ENCODE assay signal across 8 cellular contexts in genomic region chr9:92954078-92954861, GRCh38. TPM values are rescaled to one million over a fixed set of nuclear protein-coding genes. Genes with fewer than 3 reads are reported as not detected.
DNase-seq lines count a peak whose midpoint lies in the region; ATAC-seq, FAIRE-seq and TF ChIP-seq lines count a peak whose summit lies in the region.

No MANE protein-coding gene starts in this region.

- no peak for TF ChIP-seq EP300 in K562 (IDR thresholded peaks at IDR 0.05; ENCODE audit: low read length)

- no peak overlapping the region for H3K27ac ChIP-seq in K562 (ENCODE audit: extremely low read depth, low read depth, low read length)
- peak overlapping the region; percentile 57 for H3K27ac ChIP-seq in neutrophil

- H4K20me1 ChIP-seq in K562 (replicated peaks; ENCODE audit: control insufficient read depth, insufficient read depth, low read length): no peaks in the 10 kb centered on the region

- no peak for TF ChIP-seq POLR2A in K562 (conservative IDR thresholded peaks at IDR 0.05)

- POLR2A ChIA-PET in K562 (lab: Yijun Ruan, JAX): interaction anchor here (0.5 to 1.3 kb wide), 3 partner anchors 10 to 405 kb away, joined by 3 to 5 read pairs (median 3); no protein-coding TSS in a partner anchor

- CTCF ChIA-PET in K562 (lab: Yijun Ruan, JAX; ENCODE audit: low intra/inter-chr PET ratio): no interaction called here

- H3K4me3 ChIP-seq in K562 (no peak overlapping the region), neutrophil (ENCODE audit: low read depth in 1 of 2, low read length in 1 of 2) (peak overlapping the region in 1 of 2 experiments; percentile 15)

- H2AFZ ChIP-seq in K562 (ENCODE audit: low read depth, low read length): no peak overlapping the region

- H3K27me3 ChIP-seq in K562 (ENCODE audit: control insufficient read depth in 2 of 2, insufficient read depth in 2 of 2, low read length in 2 of 2) (peaks cover 28 to 32% of the 10 kb centered on the region in 2 experiments), neutrophil (peaks cover 14% of the 10 kb centered on the region)

- TF ChIP-seq CTCF in K562 (IDR thresholded peaks at IDR 0.05 in 2 of 3, conservative IDR thresholded peaks at IDR 0.05 in 1 of 3; ENCODE audit: insufficient read depth in 2 of 3, low read depth in 1 of 3, low read length in 3 of 3) (no peak), neutrophil (IDR thresholded peaks at IDR 0.05) (no peak)

- 16% methylated on average over 10 of the region's 10 CpGs for WGBS in K562 (ENCODE audit: insufficient coverage, low coverage, missing lambda C conversion rate)

- TF ChIP-seq RAD21 in K562 (CRISPR knock-in tag; conservative IDR thresholded peaks at IDR 0.05 in 1 of 2, IDR thresholded peaks at IDR 0.05 in 1 of 2): no peak

- H3K9ac ChIP-seq in K562 (ENCODE audit: insufficient read depth in 1 of 2, low read depth in 2 of 2, low read length in 2 of 2): no peak overlapping the region

- no peaks in the 10 kb centered on the region for H3K9me1 ChIP-seq in K562 (ENCODE audit: control insufficient read depth, insufficient read depth, low read length)

- intact Hi-C loops in K562 (cut with micrococcal nuclease) (no loop called here), posterior vena cava (cut with DNase I) (no loop called here)

- H3K36me3 ChIP-seq in K562 (ENCODE audit: control insufficient read depth, insufficient read depth, low read length) (no peaks in the 10 kb centered on the region), neutrophil (no peaks in the 10 kb centered on the region)

- DNase-seq in COR-L47 (lab: John Stamatoyannopoulos, UW) (peak; percentile 66), T-helper 2 cell (peak in 4 of 5 experiments; percentile 60 to 95 (median 84)), K562 (ENCODE audit: extremely low read depth in 1 of 4, low spot score in 3 of 4) (no peak), GM19240 (ENCODE audit: insufficient read length, low spot score) (no peak), posterior vena cava (ENCODE audit: low spot score) (no peak), NOMO-1 (lab: John Stamatoyannopoulos, UW; ENCODE audit: unreplicated experiment in 2 of 2) (no peak)

- in situ Hi-C loops in K562 (cut with MboI): no loop called here

- no peak overlapping the region for H3K4me2 ChIP-seq in K562 (ENCODE audit: insufficient read depth, low read length)

- no TSS peak for BruUV-seq in K562 (replicated peaks; lab: Mats Ljungman, UMichigan)

- H3K79me2 ChIP-seq in K562 (ENCODE audit: control insufficient read depth, insufficient read depth, low read length): no peaks in the 10 kb centered on the region

- H3K4me1 ChIP-seq in K562 (replicated peaks in 1 of 2; ENCODE audit: control insufficient read depth in 2 of 2, insufficient read depth in 2 of 2, low read length in 2 of 2) (no peaks in the 10 kb centered on the region), neutrophil (ENCODE audit: control insufficient read depth in 1 of 2, insufficient read depth in 1 of 2, low read depth in 1 of 2, low read length in 1 of 2) (peaks cover 24 to 29% of the 10 kb centered on the region in 2 experiments)

- no peak for FAIRE-seq in K562 (lab: Jason Lieb, UNC)

- ATAC-seq in HG03139 (IDR thresholded peaks at IDR 0.05; ENCODE audit: unreplicated experiment) (peak; percentile 57), K562 (no peak)

- H3K9me3 ChIP-seq in K562 (replicated peaks; ENCODE audit: control insufficient read depth, insufficient read depth, low read depth, low read length) (no peaks in the 10 kb centered on the region), neutrophil (no peaks in the 10 kb centered on the region)

TF ChIP-seq in K562, 482 proteins besides CTCF, POLR2A, EP300 and RAD21:
- TF ChIP-seq, protein P1, sequence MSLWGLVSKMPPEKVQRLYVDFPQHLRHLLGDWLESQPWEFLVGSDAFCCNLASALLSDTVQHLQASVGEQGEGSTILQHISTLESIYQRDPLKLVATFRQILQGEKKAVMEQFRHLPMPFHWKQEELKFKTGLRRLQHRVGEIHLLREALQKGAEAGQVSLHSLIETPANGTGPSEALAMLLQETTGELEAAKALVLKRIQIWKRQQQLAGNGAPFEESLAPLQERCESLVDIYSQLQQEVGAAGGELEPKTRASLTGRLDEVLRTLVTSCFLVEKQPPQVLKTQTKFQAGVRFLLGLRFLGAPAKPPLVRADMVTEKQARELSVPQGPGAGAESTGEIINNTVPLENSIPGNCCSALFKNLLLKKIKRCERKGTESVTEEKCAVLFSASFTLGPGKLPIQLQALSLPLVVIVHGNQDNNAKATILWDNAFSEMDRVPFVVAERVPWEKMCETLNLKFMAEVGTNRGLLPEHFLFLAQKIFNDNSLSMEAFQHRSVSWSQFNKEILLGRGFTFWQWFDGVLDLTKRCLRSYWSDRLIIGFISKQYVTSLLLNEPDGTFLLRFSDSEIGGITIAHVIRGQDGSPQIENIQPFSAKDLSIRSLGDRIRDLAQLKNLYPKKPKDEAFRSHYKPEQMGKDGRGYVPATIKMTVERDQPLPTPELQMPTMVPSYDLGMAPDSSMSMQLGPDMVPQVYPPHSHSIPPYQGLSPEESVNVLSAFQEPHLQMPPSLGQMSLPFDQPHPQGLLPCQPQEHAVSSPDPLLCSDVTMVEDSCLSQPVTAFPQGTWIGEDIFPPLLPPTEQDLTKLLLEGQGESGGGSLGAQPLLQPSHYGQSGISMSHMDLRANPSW (CRISPR knock-in tag; IDR thresholded peaks at IDR 0.05): no peak
- peak; percentile 14; the same call in 1 of the 2 replicates for TF ChIP-seq NFIC (IDR thresholded peaks at IDR 0.05)

RNA-seq across cellular contexts. Expression of gene FGD3, which starts 6.9 kb away (rescaled TPM):
- total RNA-seq in K562 (2011; cell fraction: chromatin; rRNA removed; ENCODE audit: low replicate concordance): 0.18 and 0.56 TPM in 2 replicates
- total RNA-seq in K562 (2011; cell fraction: nucleolus; rRNA removed): 0.13 and 0.50 TPM in 2 replicates
- total RNA-seq in K562 (2011; cell fraction: nucleoplasm; rRNA removed): 0.22 and 0.23 TPM in 2 replicates
- total RNA-seq in K562 (2014; rRNA removed) (0.86 and 1.2 TPM in 2 replicates), K562 (2014; rRNA removed; fragmentation: Illumina TruSeq; extraction: Trizol) (0.22 and 0.29 TPM in 2 replicates), K562 (2015; rRNA removed; fragmentation: Illumina TruSeq; extraction: Trizol) (0.29 and 0.49 TPM in 2 replicates), K562 (2021) (0.76 and 1.3 TPM in 2 replicates), posterior vena cava (1 to 10 TPM; 6.3 to 7.5 TPM)
- polyA plus RNA-seq in K562 (2011; rRNA removed) (0.09 and 0.13 TPM in 2 replicates), K562 (2014; fragmentation: Illumina TruSeq; extraction: Trizol) (0.44 and 0.56 TPM in 2 replicates), K562 (2014; fragmentation: Nextera tagmentation; extraction: Ambion mirVana) (under 1 TPM; 0.07 to 0.17 TPM), K562 (2014; rRNA removed) (0.52 and 0.67 TPM in 2 replicates)
- polyA plus RNA-seq in K562 (2011; cell fraction: cytosol; rRNA removed): 0.18 and 0.24 TPM in 2 replicates
- polyA plus RNA-seq in K562 (2011; cell fraction: nucleus; rRNA removed): 0.13 and 0.48 TPM in 2 replicates
- 0.83 and 2.0 TPM in 2 replicates for polyA plus RNA-seq in K562 (2012)
- 0.06 and 0.21 TPM in 2 replicates for polyA minus RNA-seq in K562 (2011; rRNA and poly(A)+ RNA removed)
- not detected in 2 replicates for polyA minus RNA-seq in K562 (2011; cell fraction: cytosol; rRNA and poly(A)+ RNA removed)
- polyA minus RNA-seq in K562 (2011; cell fraction: nucleus; rRNA and poly(A)+ RNA removed): 0.11 and 0.27 TPM in 2 replicates

Comparison
In these comparisons a context has a peak if more than half of its experiments do, and no peak if none do; other contexts are left out.
1. DNase-seq: peak in COR-L47 (single experiment) and T-helper 2 cell (4 of 5); none in K562 (0 of 4), GM19240 (single experiment), posterior vena cava (single experiment) and NOMO-1 (0 of 2).